ENCODE assay signal across 8 cellular contexts in the genomic region with DNA sequence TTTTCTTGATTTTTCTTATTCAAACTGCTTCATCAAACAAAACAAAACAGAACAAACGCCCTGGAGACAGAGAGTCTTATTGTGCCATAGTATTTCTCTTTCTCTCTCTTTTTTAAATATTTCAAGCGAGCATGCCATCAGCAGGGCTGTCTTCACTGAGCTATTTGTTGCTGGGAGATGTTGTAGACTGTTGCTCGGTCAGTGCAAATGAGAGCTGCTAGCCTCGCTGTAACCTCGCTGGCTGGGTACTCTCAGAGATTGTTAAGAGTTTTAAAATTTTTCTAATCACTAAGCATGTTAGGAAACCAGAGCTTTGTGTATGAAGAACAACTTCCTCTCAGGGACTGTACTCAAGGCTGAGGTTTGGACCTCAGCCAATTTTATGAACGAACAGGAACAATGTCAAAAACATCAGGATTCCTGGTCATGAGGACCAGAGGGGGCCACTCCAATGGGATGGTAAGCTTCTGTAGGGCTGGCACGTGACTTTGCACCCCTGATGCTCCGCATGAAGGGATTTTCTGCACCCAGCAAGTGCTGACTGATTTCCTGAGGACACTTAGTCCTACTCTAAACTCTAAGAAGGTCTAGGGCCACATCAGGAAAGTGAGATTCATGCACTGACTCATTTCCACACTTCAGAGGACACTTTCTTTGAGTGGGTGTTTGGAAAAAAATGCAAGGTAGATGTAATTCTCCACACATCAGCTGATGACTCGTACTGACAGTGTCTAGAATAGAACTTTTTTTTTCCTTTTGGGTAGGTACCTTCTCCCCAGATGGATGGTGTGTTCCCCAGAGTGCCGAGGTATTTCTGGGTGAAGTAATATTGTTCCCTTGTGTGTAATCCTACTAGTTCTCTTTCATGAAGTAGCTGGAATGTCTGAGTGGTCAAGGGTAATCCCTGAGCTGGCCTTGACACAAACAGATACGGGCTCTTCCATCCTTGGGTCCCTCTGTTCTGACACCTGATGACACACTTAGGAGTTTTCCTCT. TPM values are rescaled to one million over a fixed set of nuclear protein-coding genes. Genes with fewer than 3 reads are reported as not detected.
A peak's percentile ranks its signal among the peaks of the same experiment; 100 is the strongest.
DNase-seq lines count a peak whose midpoint lies in the region; ATAC-seq, FAIRE-seq and TF ChIP-seq lines count a peak whose summit lies in the region.

No MANE protein-coding gene starts in this region.

- no peaks in the 10 kb centered on the region for H3K36me3 Mint-ChIP-seq in memory B cell

- peak overlapping the region; percentile 7 for H2AFZ ChIP-seq in ACC112 (ENCODE audit: low read length, unreplicated experiment)

- no peak overlapping the region for H3K4me3 Mint-ChIP-seq in memory B cell

- H3K79me2 ChIP-seq in ACC112 (ENCODE audit: control insufficient read depth, insufficient read depth, low read length, unreplicated experiment) = peaks cover 20% of the 10 kb centered on the region

- 51 to 54% methylated on average over 11 of the region's 11 CpGs for WGBS in testis, 2 donors

- DNase-seq in SKM-1 treated with dmso at 0.1 percent for 144 hours (lab: John Stamatoyannopoulos, UW; ENCODE audit: unreplicated experiment) (peak; percentile 88), brain microvascular endothelial cell (peak; percentile 84), memory B cell (ENCODE audit: low spot score in 2 of 2) (no peak), testis (peak; percentile 45), D721Med (ENCODE audit: insufficient read length, low spot score) (no peak)

- H3K9me3 ChIP-seq in testis = no peaks in the 10 kb centered on the region

- peak; percentile 84 for ATAC-seq in GM18870 (IDR thresholded peaks at IDR 0.05; ENCODE audit: unreplicated experiment)
- ATAC-seq in HG03103 (IDR thresholded peaks at IDR 0.05; ENCODE audit: low read depth, unreplicated experiment) = peak; percentile 81
- ATAC-seq in memory B cell (ENCODE audit: low read depth) = peak; percentile 66

- in situ Hi-C loops in brain microvascular endothelial cell (cut with HindIII; ENCODE audit: low pct_ligation_motif_present, low sequenced_read_pairs) = no loop called here

- no peaks in the 10 kb centered on the region for H3K27me3 ChIP-seq in ACC112 (ENCODE audit: insufficient read depth, low read length)
- no peaks in the 10 kb centered on the region for H3K27me3 ChIP-seq in brain microvascular endothelial cell (replicated peaks)
- no peaks in the 10 kb centered on the region for H3K27me3 ChIP-seq in testis

- H3K4me1 ChIP-seq in ACC112 (ENCODE audit: control insufficient read depth, insufficient read depth, low read length, unreplicated experiment) = peaks cover 63% of the 10 kb centered on the region
- H3K4me1 ChIP-seq in testis = peaks cover 6% of the 10 kb centered on the region

- H3K36me3 ChIP-seq in ACC112 (ENCODE audit: insufficient read depth, low read length) (peaks cover 15% of the 10 kb centered on the region), brain microvascular endothelial cell (replicated peaks) (no peaks in the 10 kb centered on the region), testis (ENCODE audit: low read depth, missing control alignments) (no peaks in the 10 kb centered on the region)

- H3K4me1 Mint-ChIP-seq in memory B cell = peaks cover 10% of the 10 kb centered on the region

- peaks cover 13% of the 10 kb centered on the region for H3K27me3 Mint-ChIP-seq in memory B cell

- no peak overlapping the region for H3K27ac Mint-ChIP-seq in memory B cell

- intact Hi-C loops in testis (cut with DNase I; ENCODE audit: low total_unique reads) = no loop called here

- H3K27ac ChIP-seq in ACC112 (ENCODE audit: low read depth, low read length) (peak overlapping the region; percentile 98), brain microvascular endothelial cell (peak overlapping the region; percentile 83), testis (peak overlapping the region in 1 of 2 donors; percentile 23)

- no peak for TF ChIP-seq POLR2A in testis (IDR thresholded peaks at IDR 0.05)

- FAIRE-seq in D721Med (lab: Jason Lieb, UNC) = no peak

- TF ChIP-seq CTCF in brain microvascular endothelial cell (IDR thresholded peaks at IDR 0.05; ENCODE audit: low read depth, low read length, missing control alignments) (no peak), testis (IDR thresholded peaks at IDR 0.05) (no peak), D721Med (IDR thresholded peaks at IDR 0.05; ENCODE audit: insufficient read depth, missing control alignments) (no peak)

- H3K9me3 Mint-ChIP-seq in memory B cell = no peaks in the 10 kb centered on the region

- peak overlapping the region; percentile 46 for H3K4me3 ChIP-seq in ACC112 (ENCODE audit: low read depth, low read length)
- no peak overlapping the region for H3K4me3 ChIP-seq in brain microvascular endothelial cell (ENCODE audit: low read depth, low read length)
- no peak overlapping the region for H3K4me3 ChIP-seq in testis

RNA-seq across cellular contexts. Expression of a gene that starts 59.7 kb away (rescaled TPM):
- 10 to 100 TPM; 35.4 to 51.3 TPM for total RNA-seq in testis
- 49.6 TPM for polyA plus RNA-seq in testis (ENCODE audit: insufficient read depth, low read depth, low replicate concordance)

Comparison
In these comparisons a context has a peak if more than half of its experiments do, and no peak if none do; other contexts are left out.
1. DNase-seq: peak in SKM-1 treated with dmso at 0.1 percent for 144 hours (single experiment), brain microvascular endothelial cell (single experiment) and testis (single experiment); none in memory B cell (0 of 2) and D721Med (single experiment).
2. Peak in every context shown above with its lines, with median percentiles within 50 percentile points of each other: ATAC-seq.